ENCODE assay signal across 2 cellular contexts in the genomic region with DNA sequence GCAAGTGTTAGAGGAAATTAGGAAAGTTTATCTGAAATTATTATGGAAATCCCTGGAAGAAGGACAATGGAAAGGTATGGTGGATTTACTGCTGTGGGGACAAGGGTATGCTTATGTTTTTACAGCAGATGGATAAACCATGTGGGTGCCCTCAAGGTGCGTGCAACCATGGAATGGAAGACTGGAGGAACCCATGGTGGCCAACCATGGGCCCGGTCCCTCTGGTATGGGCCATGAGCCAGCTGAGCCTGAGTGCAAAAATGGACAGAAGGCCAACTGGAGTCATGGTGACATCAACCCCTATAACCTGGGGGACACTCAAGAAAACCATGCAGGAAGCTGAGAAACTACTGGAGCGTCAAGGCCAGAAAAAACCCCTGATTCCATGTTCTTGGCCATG.
"Had no signal": no experiment of that assay in that cellular context is flagged by ENCODE, and none has a peak within 500 bp of the region (broad histone marks: within the 10 kb centered on the region; RNA-seq: fewer than 3 reads in every experiment).

No MANE protein-coding gene starts in this region.

- DNase-seq: GDM1, GF-D8 had no signal
